Comparison of ENCODE assay signal across 36 cellular contexts in genomic region chr1:17739050-17739449, GRCh38. TPM values are rescaled to one million over a fixed set of nuclear protein-coding genes. Genes with fewer than 3 reads are reported as not detected.
"Had no signal": no experiment of that assay in that cellular context is flagged by ENCODE, and none has a peak within 500 bp of the region (broad histone marks: within the 10 kb centered on the region; RNA-seq: fewer than 3 reads in every experiment).

No MANE protein-coding gene starts in this region.

- DNase-seq: dorsolateral prefrontal cortex; effector CD4-positive, alpha-beta T cell; foreskin fibroblast; gastrocnemius medialis; head of caudate nucleus; immature natural killer cell; islet precursor cell; kidney glomerular epithelial cell; naive thymus-derived CD4-positive, alpha-beta T cell; nucleus accumbens; ovary; psoas muscle; right cardiac atrium; sigmoid colon; stimulated activated CD4-positive, alpha-beta T cell treated with anti-CD3 and anti-CD28 coated beads, Interleukin-2, amount 100 ng/mL, for 24 hours; stimulated activated CD4-positive, alpha-beta T cell treated with anti-CD3 and anti-CD28 coated beads, Interleukin-4, amount 100 ng/mL, for 24 hours; stimulated activated naive CD4-positive, alpha-beta T cell treated with Interleukin-2 at 50 U/mL for 16 hours; stomach; thyroid gland; trophoblast cell had no signal

- H3K9me3 ChIP-seq: gastrocnemius medialis, ovary, psoas muscle, sigmoid colon, stomach, thyroid gland, vagina had no signal

- H3K4me2 ChIP-seq: neural progenitor cell had no signal

- H3K27me3 ChIP-seq: neural progenitor cell, ovary, thyroid gland, vagina had no signal

- H3K4me3 ChIP-seq: dorsolateral prefrontal cortex, gastrocnemius medialis, lung, neural progenitor cell, ovary, psoas muscle, sigmoid colon, stomach, thyroid gland, vagina had no signal

- ATAC-seq: esophagus mucosa; gastrocnemius medialis; left lobe of liver; naive thymus-derived CD4-positive, alpha-beta T cell; psoas muscle; right cardiac atrium had no signal

- H3K9ac ChIP-seq: neural progenitor cell had no signal

- H2AFZ ChIP-seq: neural progenitor cell had no signal

- H3K36me3 ChIP-seq: gastrocnemius medialis, neural progenitor cell, ovary, sigmoid colon, stomach, thyroid gland, vagina had no signal

- FAIRE-seq: colon had no signal

- H3K27ac ChIP-seq: dorsolateral prefrontal cortex, epithelial cell of prostate, gastrocnemius medialis, neural progenitor cell, ovary, psoas muscle, sigmoid colon, stomach, thyroid gland, vagina had no signal

- H3K4me1 ChIP-seq: gastrocnemius medialis, psoas muscle, thyroid gland, vagina had no signal

RNA-seq across cellular contexts. Expression of gene ACTL8, which starts 16.1 kb away (rescaled TPM):
- total RNA-seq: gastrocnemius medialis; glomerular endothelial cell; left lobe of liver; liver; lung; mesothelial cell of epicardium; mucosa of gallbladder; naive thymus-derived CD4-positive, alpha-beta T cell; ovary; psoas muscle; renal cortical epithelial cell; right cardiac atrium; sigmoid colon; skeletal muscle tissue; stomach; subcutaneous adipose tissue; temporal lobe; thyroid gland; ureter; vagina had no signal
- polyA plus RNA-seq: immature natural killer cell; liver; lung; naive thymus-derived CD4-positive, alpha-beta T cell; psoas muscle; right cardiac atrium; stomach had no signal
